In genomic region chr16:86483-86952, GRCh38 we compare ENCODE assay signal across 16 cellular contexts. TPM values are rescaled to one million over a fixed set of nuclear protein-coding genes. Genes with fewer than 3 reads are reported as not detected.
A peak's percentile ranks its signal among the peaks of the same experiment; 100 is the strongest.
DNase-seq lines count a peak whose midpoint lies in the region; ATAC-seq and TF ChIP-seq lines count a peak whose summit lies in the region.
"Had no signal": no experiment of that assay in that cellular context is flagged by ENCODE, and none has a peak within 500 bp of the region (broad histone marks: within the 10 kb centered on the region; RNA-seq: fewer than 3 reads in every experiment).

No MANE protein-coding gene starts in this region.

- peaks cover 2% of the 10 kb centered on the region for H3K27me3 Mint-ChIP-seq in IgD-negative memory B cell
- H3K27me3 Mint-ChIP-seq in stimulated activated naive B cell treated with anti-CD40 and anti-IgM and Interleukin-4, amounts not matched to agents 10 μg/mL and 1 μg/mL and 100 μg/mL, for 72 hours, result no peaks in the 10 kb centered on the region
- no peaks in the 10 kb centered on the region for H3K27me3 Mint-ChIP-seq in T-helper 2 cell treated with Interferon-gamma antibody and Interleukin-4, amounts not matched to agents 5 μg/mL and 100 μg/mL, for 36 hours (ENCODE audit: low read depth)
- H3K27me3 Mint-ChIP-seq: activated naive CD8-positive, alpha-beta T cell treated with anti-CD3 and anti-CD28 coated beads, Interleukin-2, amount 50 U/mL, for 24 hours had no signal

- H3K36me3 Mint-ChIP-seq in IgD-negative memory B cell, result no peaks in the 10 kb centered on the region
- H3K36me3 Mint-ChIP-seq in stimulated activated naive B cell treated with anti-CD40 and anti-IgM and Interleukin-4, amounts not matched to agents 10 μg/mL and 1 μg/mL and 100 μg/mL, for 72 hours, result peaks cover 55% of the 10 kb centered on the region in 2 donors
- peaks cover 21% of the 10 kb centered on the region for H3K36me3 Mint-ChIP-seq in T-helper 2 cell treated with Interferon-gamma antibody and Interleukin-4, amounts not matched to agents 5 μg/mL and 100 μg/mL, for 36 hours (ENCODE audit: low read depth)

- peak overlapping the region; percentile 23 for H3K27ac ChIP-seq in fibroblast of lung (ENCODE audit: insufficient read depth, low read length)
- H3K27ac ChIP-seq: brain microvascular endothelial cell, neutrophil had no signal

- no peaks in the 10 kb centered on the region for H4K20me1 ChIP-seq in fibroblast of lung (ENCODE audit: control insufficient read depth, extremely low read depth, insufficient read depth, low read length)

- H3K4me3 Mint-ChIP-seq in IgD-negative memory B cell, result peak overlapping the region in 1 of 4 donors; percentile 28
- peak overlapping the region in 1 of 2 donors; percentile 19 for H3K4me3 Mint-ChIP-seq in stimulated activated naive B cell treated with anti-CD40 and anti-IgM and Interleukin-4, amounts not matched to agents 10 μg/mL and 1 μg/mL and 100 μg/mL, for 72 hours
- H3K4me3 Mint-ChIP-seq in T-helper 2 cell treated with Interferon-gamma antibody and Interleukin-4, amounts not matched to agents 5 μg/mL and 100 μg/mL, for 36 hours, result no peak overlapping the region
- H3K4me3 Mint-ChIP-seq: activated naive CD8-positive, alpha-beta T cell treated with anti-CD3 and anti-CD28 coated beads, Interleukin-2, amount 50 U/mL, for 24 hours had no signal

- peak overlapping the region; percentile 53 to 74 (median 63) for H3K27ac Mint-ChIP-seq in IgD-negative memory B cell
- H3K27ac Mint-ChIP-seq in stimulated activated naive B cell treated with anti-CD40 and anti-IgM and Interleukin-4, amounts not matched to agents 10 μg/mL and 1 μg/mL and 100 μg/mL, for 72 hours, result peak overlapping the region; percentile 88
- no peak overlapping the region for H3K27ac Mint-ChIP-seq in T-helper 2 cell treated with Interferon-gamma antibody and Interleukin-4, amounts not matched to agents 5 μg/mL and 100 μg/mL, for 36 hours

- H3K4me1 ChIP-seq in BE2C, result peaks cover 7% of the 10 kb centered on the region
- H3K4me1 ChIP-seq in fibroblast of lung (ENCODE audit: control insufficient read depth, extremely low read depth, insufficient read depth, low read length), result peaks cover 27% of the 10 kb centered on the region

- no peaks in the 10 kb centered on the region for H3K9me3 Mint-ChIP-seq in IgD-negative memory B cell
- no peaks in the 10 kb centered on the region for H3K9me3 Mint-ChIP-seq in stimulated activated naive B cell treated with anti-CD40 and anti-IgM and Interleukin-4, amounts not matched to agents 10 μg/mL and 1 μg/mL and 100 μg/mL, for 72 hours
- no peaks in the 10 kb centered on the region for H3K9me3 Mint-ChIP-seq in T-helper 2 cell treated with Interferon-gamma antibody and Interleukin-4, amounts not matched to agents 5 μg/mL and 100 μg/mL, for 36 hours
- H3K9me3 Mint-ChIP-seq: activated naive CD8-positive, alpha-beta T cell treated with anti-CD3 and anti-CD28 coated beads, Interleukin-2, amount 50 U/mL, for 24 hours had no signal

- H3K27me3 ChIP-seq in BE2C (no peaks in the 10 kb centered on the region), fibroblast of lung (ENCODE audit: control insufficient read depth, insufficient read depth, low read length) (no peaks in the 10 kb centered on the region)
- H3K27me3 ChIP-seq: brain microvascular endothelial cell, heart left ventricle, neutrophil had no signal

- no peak for TF ChIP-seq CTCF in BE2C (IDR thresholded peaks at IDR 0.05; ENCODE audit: low read depth, low read length)
- TF ChIP-seq CTCF in fibroblast of lung (conservative IDR thresholded peaks at IDR 0.05 in 1 of 2, IDR thresholded peaks at IDR 0.05 in 1 of 2; ENCODE audit: low read depth in 1 of 2, low read length in 2 of 2), result no peak

- H3K4me3 ChIP-seq in BE2C (ENCODE audit: low read depth, low read length) (no peak overlapping the region), fibroblast of lung (replicated peaks in 1 of 4; ENCODE audit: control extremely low read depth in 1 of 4, insufficient read depth in 1 of 4, low read depth in 3 of 4, low read length in 4 of 4) (no peak overlapping the region)
- H3K4me3 ChIP-seq: heart left ventricle, mucosa of descending colon had no signal

- H3K9me3 ChIP-seq in BE2C (no peaks in the 10 kb centered on the region), fibroblast of lung (ENCODE audit: control insufficient read depth, insufficient read depth, low read depth, low read length) (no peaks in the 10 kb centered on the region)
- H3K9me3 ChIP-seq: heart left ventricle, mucosa of descending colon, neutrophil had no signal

- H3K79me2 ChIP-seq in fibroblast of lung (ENCODE audit: control insufficient read depth, insufficient read depth, low read length), result peaks cover 21% of the 10 kb centered on the region

- H3K9ac ChIP-seq in fibroblast of lung (ENCODE audit: insufficient read depth, low read length), result no peak overlapping the region

- H3K36me3 ChIP-seq in BE2C, result peaks cover 48% of the 10 kb centered on the region
- H3K36me3 ChIP-seq in fibroblast of lung (ENCODE audit: control insufficient read depth, insufficient read depth, low read length), result peaks cover 46% of the 10 kb centered on the region

- peak; percentile 23 for DNase-seq in BE2C
- no peak for DNase-seq in fibroblast of lung (ENCODE audit: low read depth in 2 of 2)
- no peak for DNase-seq in stimulated activated naive B cell treated with anti-CD40 and anti-IgM and Interleukin-4, amounts not matched to agents 10 μg/mL and 1 μg/mL and 100 μg/mL, for 72 hours
- DNase-seq in NCI-H2227 treated with DMSO at 0.1 percent for 48 hours (lab: John Stamatoyannopoulos, UW), result no peak
- no peak for DNase-seq in T-helper 2 cell treated with Interferon-gamma antibody and Interleukin-4, amounts not matched to agents 5 μg/mL and 100 μg/mL, for 36 hours (ENCODE audit: low spot score)
- DNase-seq: activated naive CD8-positive, alpha-beta T cell treated with anti-CD3 and anti-CD28 coated beads, Interleukin-2, amount 50 U/mL, for 24 hours; brain microvascular endothelial cell; COR-L47; mucosa of descending colon; NCI-H1105 treated with DMSO at 0.1 percent for 48 hours; NCI-H2081; stimulated activated CD4-positive, alpha-beta T cell treated with anti-CD3 and anti-CD28 coated beads, Interleukin-4, amount 100 ng/mL, for 1 hour had no signal

- no peak overlapping the region for H2AFZ ChIP-seq in fibroblast of lung (ENCODE audit: low read length)

- no peak overlapping the region for H3K4me2 ChIP-seq in fibroblast of lung (ENCODE audit: extremely low read depth, insufficient read depth, low read length)

- no peak for ATAC-seq in stimulated activated naive B cell treated with anti-CD40 and anti-IgM and Interleukin-4, amounts not matched to agents 10 μg/mL and 1 μg/mL and 100 μg/mL, for 72 hours (replicated peaks)
- no peak for ATAC-seq in HG03039 (IDR thresholded peaks at IDR 0.05; ENCODE audit: unreplicated experiment)
- ATAC-seq: activated naive CD8-positive, alpha-beta T cell treated with anti-CD3 and anti-CD28 coated beads, Interleukin-2, amount 50 U/mL, for 24 hours; heart left ventricle; mucosa of descending colon had no signal

- peaks cover 14 to 18% (median 16%) of the 10 kb centered on the region in 3 donors for H3K4me1 Mint-ChIP-seq in IgD-negative memory B cell
- peaks cover 38 to 52% of the 10 kb centered on the region in 2 donors for H3K4me1 Mint-ChIP-seq in stimulated activated naive B cell treated with anti-CD40 and anti-IgM and Interleukin-4, amounts not matched to agents 10 μg/mL and 1 μg/mL and 100 μg/mL, for 72 hours
- peaks cover 15% of the 10 kb centered on the region for H3K4me1 Mint-ChIP-seq in T-helper 2 cell treated with Interferon-gamma antibody and Interleukin-4, amounts not matched to agents 5 μg/mL and 100 μg/mL, for 36 hours (ENCODE audit: low read depth)

RNA-seq across cellular contexts. Expression of gene MPG, which starts 8.5 kb away (rescaled TPM):
- 40.8 TPM for polyA plus RNA-seq in BE2C (2012; ENCODE audit: insufficient read depth, insufficient read length, low read depth)
- 87.6 TPM for polyA plus RNA-seq in IgD-negative memory B cell
- total RNA-seq in fibroblast of lung, result 256 and 268 TPM in 2 replicates
- polyA plus RNA-seq in fibroblast of lung, result 45.4 and 49.3 TPM in 2 replicates
- 84.4 and 112 TPM in 2 replicates for polyA plus RNA-seq in fibroblast of lung (2012)
- 42.7 and 46.1 TPM in 2 replicates for polyA minus RNA-seq in fibroblast of lung (ENCODE audit: low replicate concordance)

RNA-seq across cellular contexts. Expression of gene RHBDF1, which starts 14.1 kb away (rescaled TPM):
- 1.5 TPM for polyA plus RNA-seq in BE2C (2012; ENCODE audit: insufficient read depth, insufficient read length, low read depth)
- polyA plus RNA-seq in IgD-negative memory B cell (not detected), fibroblast of lung (40.5 and 54.6 TPM in 2 replicates)
- 32.9 and 53.8 TPM in 2 replicates for total RNA-seq in fibroblast of lung
- polyA plus RNA-seq in fibroblast of lung (2012), result 50.5 and 62.0 TPM in 2 replicates
- 157 and 246 TPM in 2 replicates for polyA minus RNA-seq in fibroblast of lung (ENCODE audit: low replicate concordance)

RNA-seq across cellular contexts. Expression of gene SNRNP25, which starts 32.9 kb away (rescaled TPM):
- polyA plus RNA-seq in BE2C (2012; ENCODE audit: insufficient read depth, insufficient read length, low read depth), result 80.0 TPM
- polyA plus RNA-seq in IgD-negative memory B cell (39.1 TPM), fibroblast of lung (25.9 and 49.4 TPM in 2 replicates)
- total RNA-seq in fibroblast of lung, result 14.6 and 20.5 TPM in 2 replicates
- polyA plus RNA-seq in fibroblast of lung (2012), result 29.6 and 57.8 TPM in 2 replicates
- polyA minus RNA-seq in fibroblast of lung (ENCODE audit: low replicate concordance), result 21.1 and 31.3 TPM in 2 replicates

RNA-seq across cellular contexts. Expression of gene POLR3K, which starts 33.1 kb away (rescaled TPM):
- 55.3 TPM for polyA plus RNA-seq in BE2C (2012; ENCODE audit: insufficient read depth, insufficient read length, low read depth)
- polyA plus RNA-seq in IgD-negative memory B cell (45.2 TPM), fibroblast of lung (12.9 and 27.3 TPM in 2 replicates)
- total RNA-seq in fibroblast of lung, result 2.6 and 3.3 TPM in 2 replicates
- 9.9 and 19.7 TPM in 2 replicates for polyA plus RNA-seq in fibroblast of lung (2012)
- polyA minus RNA-seq in fibroblast of lung (ENCODE audit: low replicate concordance), result 8.0 TPM in 1 of 2 replicates, not detected in the other

RNA-seq across cellular contexts. Expression of gene NPRL3, which starts 52.0 kb away (rescaled TPM):
- 63.0 TPM for polyA plus RNA-seq in BE2C (2012; ENCODE audit: insufficient read depth, insufficient read length, low read depth)
- polyA plus RNA-seq in IgD-negative memory B cell (15.2 TPM), fibroblast of lung (8.7 and 13.6 TPM in 2 replicates)
- 6.7 and 9.6 TPM in 2 replicates for total RNA-seq in fibroblast of lung
- 27.5 and 36.0 TPM in 2 replicates for polyA plus RNA-seq in fibroblast of lung (2012)
- 89.5 and 114 TPM in 2 replicates for polyA minus RNA-seq in fibroblast of lung (ENCODE audit: low replicate concordance)

Comparison
In these comparisons a context has a peak if more than half of its experiments do, and no peak if none do; other contexts are left out.
1. RNA of gene RHBDF1, which starts 14.1 kb away (polyA plus RNA-seq): 40.5 to 62.0 TPM in fibroblast of lung; not detected in IgD-negative memory B cell (single experiment); every median in the first group is over 10 times any median in the second.